Comparison of ENCODE assay signal across 9 cellular contexts in the genomic region with DNA sequence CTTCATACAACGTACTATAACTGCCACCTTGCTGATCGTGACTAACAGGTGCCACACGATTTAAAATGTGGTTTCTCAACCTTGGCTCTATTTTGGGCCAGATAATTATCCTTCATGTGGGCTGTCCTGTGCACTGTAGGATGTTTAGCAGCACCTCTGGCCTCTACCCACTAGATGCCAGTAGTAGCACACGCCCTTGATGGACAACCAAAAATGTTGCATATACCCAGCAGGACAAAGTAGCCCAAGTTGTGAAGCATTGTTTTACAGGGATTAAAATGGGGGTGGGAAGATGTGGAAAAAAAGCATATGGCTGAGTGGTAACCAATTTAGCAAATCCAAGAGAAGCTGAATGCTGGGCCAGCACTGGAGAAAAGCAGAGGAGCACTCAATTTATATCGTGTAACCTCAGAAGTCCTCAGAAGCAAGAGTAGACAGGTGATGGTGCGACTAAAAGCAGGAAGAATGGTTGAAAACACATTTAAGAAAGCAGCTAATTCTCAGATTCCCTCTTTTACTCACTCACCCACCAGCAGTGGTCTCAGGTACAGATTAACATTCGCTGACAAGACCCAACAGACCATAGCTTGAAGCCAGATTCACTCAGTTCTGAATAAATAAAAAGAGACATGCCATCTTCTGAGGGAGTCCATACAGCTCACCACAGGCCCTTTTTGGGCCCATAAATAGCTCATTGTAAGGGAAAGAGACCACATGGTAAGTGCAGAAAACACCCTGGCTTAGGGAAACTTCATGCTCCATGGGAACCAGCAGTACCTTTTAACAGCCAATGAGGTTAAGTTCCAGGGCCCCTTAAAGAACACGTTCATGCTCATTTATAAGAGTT. TPM values are rescaled to one million over a fixed set of nuclear protein-coding genes. Genes with fewer than 3 reads are reported as not detected.
A peak's percentile ranks its signal among the peaks of the same experiment; 100 is the strongest.
DNase-seq lines count a peak whose midpoint lies in the region; ATAC-seq and TF ChIP-seq lines count a peak whose summit lies in the region.
"Had no signal": no experiment of that assay in that cellular context is flagged by ENCODE, and none has a peak within 500 bp of the region (broad histone marks: within the 10 kb centered on the region; RNA-seq: fewer than 3 reads in every experiment).

No MANE protein-coding gene starts in this region.

- H3K27ac ChIP-seq in CD4-positive, alpha-beta T cell (ENCODE audit: low read depth, low read length) = no peak overlapping the region
- H3K27ac ChIP-seq in Karpas-422 (ENCODE audit: low read length) (no peak overlapping the region), upper lobe of left lung (peak overlapping the region in 1 of 4 donors; percentile 30)
- H3K27ac ChIP-seq in effector memory CD4-positive, alpha-beta T cell (ENCODE audit: insufficient read depth, low read length, poor library complexity, severe bottlenecking) = no peak overlapping the region
- H3K27ac ChIP-seq in naive thymus-derived CD4-positive, alpha-beta T cell (ENCODE audit: low read depth, low read length) = no peak overlapping the region

- no peaks in the 10 kb centered on the region for H3K9me2 ChIP-seq in Karpas-422 (replicated peaks; ENCODE audit: insufficient read depth, low read length)

- no peak for TF ChIP-seq EP300 in upper lobe of left lung (IDR thresholded peaks at IDR 0.05)

- peaks cover 6% of the 10 kb centered on the region for H3K4me1 Mint-ChIP-seq in CD4-positive, alpha-beta T cell (ENCODE audit: low read depth)
- H3K4me1 Mint-ChIP-seq in activated CD4-positive, alpha-beta T cell treated with anti-CD3 and anti-CD28 coated beads, Interleukin-2, amount 10 ng/mL, durations not matched to agents 24 days and 14 days = peaks cover 7% of the 10 kb centered on the region
- H3K4me1 Mint-ChIP-seq in naive thymus-derived CD4-positive, alpha-beta T cell = peaks cover 2 to 9% (median 7%) of the 10 kb centered on the region in 7 donors

- peak; percentile 77 for TF ChIP-seq CTCF in CD4-positive, alpha-beta T cell (IDR thresholded peaks at IDR 0.05)
- TF ChIP-seq CTCF in upper lobe of left lung (IDR thresholded peaks at IDR 0.05) (peak; percentile 31 to 69 (median 44)), lower leg skin (IDR thresholded peaks at IDR 0.05) (peak in 1 of 3 donors; percentile 21)

- H3K4me3 ChIP-seq in Karpas-422 (ENCODE audit: low read length) = no peak overlapping the region
- no peak overlapping the region for H3K4me3 ChIP-seq in effector memory CD4-positive, alpha-beta T cell (ENCODE audit: insufficient read depth, low read depth, low read length, poor library complexity, severe bottlenecking)
- H3K4me3 ChIP-seq in naive thymus-derived CD4-positive, alpha-beta T cell (ENCODE audit: low read length) = no peak overlapping the region
- no peak overlapping the region for H3K4me3 ChIP-seq in upper lobe of left lung
- no peak overlapping the region for H3K4me3 ChIP-seq in lower leg skin (ENCODE audit: low read depth, poor library complexity, severe bottlenecking)

- peak; percentile 34 to 56 (median 44) for DNase-seq in CD4-positive, alpha-beta T cell
- peak; percentile 78 for DNase-seq in Karpas-422
- DNase-seq in activated CD4-positive, alpha-beta T cell treated with anti-CD3 and anti-CD28 coated beads, Interleukin-2, amount 10 ng/mL, durations not matched to agents 24 days and 14 days = peak; percentile 84
- DNase-seq in effector memory CD4-positive, alpha-beta T cell = peak; percentile 3 to 27 (median 18)
- peak in 8 of 9 donors; percentile 20 to 69 (median 60) for DNase-seq in naive thymus-derived CD4-positive, alpha-beta T cell
- no peak for DNase-seq in upper lobe of left lung
- DNase-seq in lower leg skin (ENCODE audit: low spot score in 2 of 2) = no peak

- H3K36me3 ChIP-seq in Karpas-422 (ENCODE audit: insufficient read depth, low read length) (no peaks in the 10 kb centered on the region), upper lobe of left lung (peaks cover 0 to 54% (median 14%) of the 10 kb centered on the region in 4 donors)
- H3K36me3 ChIP-seq in effector memory CD4-positive, alpha-beta T cell (ENCODE audit: control insufficient read depth, insufficient read depth, low read length) = no peaks in the 10 kb centered on the region
- no peaks in the 10 kb centered on the region for H3K36me3 ChIP-seq in naive thymus-derived CD4-positive, alpha-beta T cell (ENCODE audit: control insufficient read depth in 2 of 3, insufficient read depth in 3 of 3, low read length in 3 of 3)

- no peak overlapping the region for H2AFZ ChIP-seq in Karpas-422 (ENCODE audit: low read length)

- CTCF ChIA-PET in CD4-positive, alpha-beta T cell (lab: Charles Lee) = interaction anchor here (0.9 to 1.9 kb wide), 5 partner anchors 283 to 425 kb away, joined by 3 to 13 read pairs (median 5); no protein-coding TSS in a partner anchor
- CTCF ChIA-PET in naive thymus-derived CD4-positive, alpha-beta T cell (lab: Charles Lee) = interaction anchor here (0.5 to 8.4 kb wide), 19 partner anchors 8 to 430 kb away, joined by 3 to 136 read pairs (median 3); no protein-coding TSS in a partner anchor

- POLR2A ChIA-PET in CD4-positive, alpha-beta T cell (lab: Charles Lee) = interaction anchor here (0.7 to 1.3 kb wide), 5 partner anchors 264 to 425 kb away, joined by 3 to 13 read pairs (median 3); no protein-coding TSS in a partner anchor
- POLR2A ChIA-PET in naive thymus-derived CD4-positive, alpha-beta T cell (lab: Charles Lee) = interaction anchor here (0.5 to 1.7 kb wide), 6 partner anchors 210 to 425 kb away, joined by 3 to 7 read pairs (median 3); no protein-coding TSS in a partner anchor

- TF ChIP-seq POLR2A in upper lobe of left lung (IDR thresholded peaks at IDR 0.05) = no peak
- no peak for TF ChIP-seq POLR2A in lower leg skin (IDR thresholded peaks at IDR 0.05)

- no peaks in the 10 kb centered on the region for H3K36me3 Mint-ChIP-seq in CD4-positive, alpha-beta T cell (ENCODE audit: low read depth)
- H3K36me3 Mint-ChIP-seq in activated CD4-positive, alpha-beta T cell treated with anti-CD3 and anti-CD28 coated beads, Interleukin-2, amount 10 ng/mL, durations not matched to agents 24 days and 14 days (ENCODE audit: low read depth) = no peaks in the 10 kb centered on the region
- H3K36me3 Mint-ChIP-seq in naive thymus-derived CD4-positive, alpha-beta T cell = peaks cover 0 to 4% (median 0%) of the 10 kb centered on the region in 5 donors

- H3K4me2 ChIP-seq in Karpas-422 (ENCODE audit: low read depth, low read length, poor library complexity, severe bottlenecking) = no peak overlapping the region

- no peaks in the 10 kb centered on the region for H3K9me3 ChIP-seq in CD4-positive, alpha-beta T cell (ENCODE audit: control insufficient read depth, low read length)
- H3K9me3 ChIP-seq in Karpas-422 (ENCODE audit: low read length) (no peaks in the 10 kb centered on the region), upper lobe of left lung (no peaks in the 10 kb centered on the region)
- no peaks in the 10 kb centered on the region for H3K9me3 ChIP-seq in effector memory CD4-positive, alpha-beta T cell (ENCODE audit: control insufficient read depth, low read length)
- no peaks in the 10 kb centered on the region for H3K9me3 ChIP-seq in naive thymus-derived CD4-positive, alpha-beta T cell (ENCODE audit: control insufficient read depth in 2 of 3, low read length in 3 of 3)

- no peak overlapping the region for H3K27ac Mint-ChIP-seq in CD4-positive, alpha-beta T cell
- peak overlapping the region; percentile 9 for H3K27ac Mint-ChIP-seq in activated CD4-positive, alpha-beta T cell treated with anti-CD3 and anti-CD28 coated beads, Interleukin-2, amount 10 ng/mL, durations not matched to agents 24 days and 14 days
- peak overlapping the region in 7 of 9 donors; percentile 3 to 88 (median 24) for H3K27ac Mint-ChIP-seq in naive thymus-derived CD4-positive, alpha-beta T cell
- H3K27ac Mint-ChIP-seq: IgD-negative memory B cell had no signal

- H3K27me3 ChIP-seq in CD4-positive, alpha-beta T cell (ENCODE audit: control insufficient read depth, insufficient read depth, low read length) = no peaks in the 10 kb centered on the region
- H3K27me3 ChIP-seq in Karpas-422 (ENCODE audit: low read length) (no peaks in the 10 kb centered on the region), upper lobe of left lung (no peaks in the 10 kb centered on the region)
- H3K27me3 ChIP-seq in effector memory CD4-positive, alpha-beta T cell (replicated peaks; ENCODE audit: control insufficient read depth, insufficient read depth, low read length, poor library complexity, severe bottlenecking) = no peaks in the 10 kb centered on the region
- no peaks in the 10 kb centered on the region for H3K27me3 ChIP-seq in naive thymus-derived CD4-positive, alpha-beta T cell (ENCODE audit: control insufficient read depth in 2 of 2, insufficient read depth in 2 of 2, low read length in 2 of 2)

- no peak overlapping the region for H3K9ac ChIP-seq in Karpas-422 (ENCODE audit: low read length)

- ATAC-seq in CD4-positive, alpha-beta T cell (ENCODE audit: poor library complexity) = peak; percentile 98
- ATAC-seq in GM19351 (IDR thresholded peaks at IDR 0.05; ENCODE audit: unreplicated experiment) (peak; percentile 89), upper lobe of left lung (ENCODE audit: low FRiP score in 2 of 2) (peak in 1 of 2 donors; percentile 78)
- ATAC-seq in naive thymus-derived CD4-positive, alpha-beta T cell = peak; percentile 92

- no peaks in the 10 kb centered on the region for H3K27me3 Mint-ChIP-seq in CD4-positive, alpha-beta T cell
- H3K27me3 Mint-ChIP-seq in activated CD4-positive, alpha-beta T cell treated with anti-CD3 and anti-CD28 coated beads, Interleukin-2, amount 10 ng/mL, durations not matched to agents 24 days and 14 days = no peaks in the 10 kb centered on the region
- H3K27me3 Mint-ChIP-seq in naive thymus-derived CD4-positive, alpha-beta T cell = no peaks in the 10 kb centered on the region

- no peaks in the 10 kb centered on the region for H4K20me1 ChIP-seq in Karpas-422 (ENCODE audit: insufficient read depth, low read depth, low read length)

- H3K4me1 ChIP-seq in Karpas-422 (ENCODE audit: low read length) (no peaks in the 10 kb centered on the region), upper lobe of left lung (peaks cover 0 to 5% (median 0%) of the 10 kb centered on the region in 4 donors)
- no peaks in the 10 kb centered on the region for H3K4me1 ChIP-seq in effector memory CD4-positive, alpha-beta T cell (ENCODE audit: control insufficient read depth, insufficient read depth, low read length, poor library complexity, severe bottlenecking)
- H3K4me1 ChIP-seq in naive thymus-derived CD4-positive, alpha-beta T cell (ENCODE audit: control insufficient read depth in 2 of 2, insufficient read depth in 2 of 2, low read length in 2 of 2) = peaks cover 0 to 7% of the 10 kb centered on the region in 2 donors

- no peaks in the 10 kb centered on the region for H3K79me2 ChIP-seq in Karpas-422 (ENCODE audit: low read length)

- WGBS in upper lobe of left lung, 2 donors = 72 to 78% methylated on average over 8 of the region's 8 CpGs
- WGBS in lower leg skin, 2 donors = 75 to 78% methylated on average over 8 of the region's 8 CpGs

- intact Hi-C loops in CD4-positive, alpha-beta T cell (cut with DNase I, micrococcal nuclease) = loop anchor here (1.0 to 10.0 kb wide), 7 partner anchors 168 to 568 kb away; no protein-coding TSS in a partner anchor
- intact Hi-C loops in activated CD4-positive, alpha-beta T cell treated with anti-CD3 and anti-CD28 coated beads, Interleukin-2, amount 10 ng/mL, durations not matched to agents 24 days and 14 days (cut with micrococcal nuclease) = loop anchor here (1.0 to 5.0 kb wide), 6 partner anchors 113 to 425 kb away; no protein-coding TSS in a partner anchor
- intact Hi-C loops in naive thymus-derived CD4-positive, alpha-beta T cell (cut with micrococcal nuclease) = loop anchor here (1.0 to 2.0 kb wide), 7 partner anchors 51 to 694 kb away; partner anchors contain the start of genes CD28 (in 1 of the 2) and RAPH1 (in 1 of the 2)
- intact Hi-C loops in lower leg skin (cut with DNase I; ENCODE audit: low total_unique reads) = no loop called here

- H3K9me3 Mint-ChIP-seq in CD4-positive, alpha-beta T cell = no peaks in the 10 kb centered on the region
- H3K9me3 Mint-ChIP-seq in activated CD4-positive, alpha-beta T cell treated with anti-CD3 and anti-CD28 coated beads, Interleukin-2, amount 10 ng/mL, durations not matched to agents 24 days and 14 days = no peaks in the 10 kb centered on the region
- H3K9me3 Mint-ChIP-seq in naive thymus-derived CD4-positive, alpha-beta T cell = no peaks in the 10 kb centered on the region

- no peak overlapping the region for H3K4me3 Mint-ChIP-seq in CD4-positive, alpha-beta T cell
- H3K4me3 Mint-ChIP-seq in activated CD4-positive, alpha-beta T cell treated with anti-CD3 and anti-CD28 coated beads, Interleukin-2, amount 10 ng/mL, durations not matched to agents 24 days and 14 days = no peak overlapping the region
- H3K4me3 Mint-ChIP-seq in naive thymus-derived CD4-positive, alpha-beta T cell = peak overlapping the region in 5 of 10 donors; percentile 2 to 38 (median 14)
- H3K4me3 Mint-ChIP-seq: IgD-negative memory B cell had no signal

RNA-seq across cellular contexts. Expression of gene RAPH1, which starts 50.6 kb away (rescaled TPM):
- total RNA-seq in CD4-positive, alpha-beta T cell = 1 to 10 TPM; 4.3 to 5.8 TPM
- total RNA-seq in Karpas-422 (2014; rRNA removed; shearing (Covaris generic); ENCODE audit: low replicate concordance) = not detected in 2 replicates
- 6.0 and 6.1 TPM in 2 replicates for total RNA-seq in activated CD4-positive, alpha-beta T cell treated with anti-CD3 and anti-CD28 coated beads, Interleukin-2, amount 10 ng/mL, durations not matched to agents 24 days and 14 days
- 1 to 10 TPM; 1.8 to 5.5 (median 3.0) TPM for total RNA-seq in naive thymus-derived CD4-positive, alpha-beta T cell
- under 1 TPM; 0.57 to 0.91 TPM for polyA plus RNA-seq in naive thymus-derived CD4-positive, alpha-beta T cell
- 100 to 1,000 TPM in 1 of 6 donors, 10 to 100 TPM in 5; 52.1 to 144 (median 65.6) TPM for total RNA-seq in upper lobe of left lung
- 100 to 1,000 TPM in 2 of 4 donors, 10 to 100 TPM in 2; 32.2 to 148 (median 67.7) TPM for total RNA-seq in lower leg skin
- polyA plus RNA-seq: IgD-negative memory B cell had no signal

Comparison
In these comparisons a context has a peak if more than half of its experiments do, and no peak if none do; other contexts are left out.
1. DNase-seq: peak in CD4-positive, alpha-beta T cell (10 of 10), Karpas-422 (single experiment), activated CD4-positive, alpha-beta T cell treated with anti-CD3 and anti-CD28 coated beads, Interleukin-2, amount 10 ng/mL, durations not matched to agents 24 days and 14 days (single experiment), effector memory CD4-positive, alpha-beta T cell (3 of 3) and naive thymus-derived CD4-positive, alpha-beta T cell (8 of 9); none in upper lobe of left lung (0 of 2) and lower leg skin (0 of 2).